ENCODE assay signal across 10 cellular contexts in the genomic region with DNA sequence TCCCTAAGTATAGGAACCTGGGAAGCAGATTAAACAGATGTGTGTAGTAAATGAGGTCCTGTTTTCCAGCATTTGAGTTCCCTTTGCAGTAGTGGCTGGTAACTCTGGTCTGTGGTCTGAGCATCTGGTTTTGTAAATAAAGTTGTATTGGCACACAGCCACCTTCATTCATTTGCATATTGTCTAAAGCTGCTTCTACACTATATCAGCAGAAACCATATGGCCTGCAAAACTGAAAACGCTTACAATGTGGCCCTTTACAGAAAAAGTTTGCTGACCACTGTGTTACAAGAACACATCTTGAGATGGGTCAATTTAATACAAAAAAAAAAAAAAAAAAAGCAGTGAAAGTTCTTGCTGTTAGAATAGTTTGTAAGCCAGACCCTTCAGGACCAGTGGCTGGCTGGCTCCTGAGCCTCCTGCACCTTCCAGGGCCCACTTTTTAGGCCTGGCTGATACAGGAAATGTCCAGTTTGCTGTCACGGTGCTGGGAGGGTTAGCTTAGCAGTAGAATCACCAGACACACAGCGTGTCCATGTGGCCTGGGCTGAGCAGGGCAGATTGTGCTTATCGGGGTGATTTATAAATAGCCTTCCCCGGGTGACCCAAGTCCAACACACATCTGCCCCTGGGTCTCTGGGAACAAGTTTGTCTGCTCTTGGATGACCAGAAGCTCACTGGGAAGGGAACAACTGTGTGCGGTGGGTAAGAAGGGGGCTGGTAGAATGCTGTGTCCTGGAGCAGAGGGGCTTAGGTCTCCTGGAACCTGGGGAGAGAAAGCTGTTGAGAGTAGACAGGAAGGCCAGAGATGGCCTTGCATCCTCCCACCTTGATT. TPM values are rescaled to one million over a fixed set of nuclear protein-coding genes. Genes with fewer than 3 reads are reported as not detected.
DNase-seq lines count a peak whose midpoint lies in the region; ATAC-seq and TF ChIP-seq lines count a peak whose summit lies in the region.
"Had no signal": no experiment of that assay in that cellular context is flagged by ENCODE, and none has a peak within 500 bp of the region (broad histone marks: within the 10 kb centered on the region; RNA-seq: fewer than 3 reads in every experiment).

No MANE protein-coding gene starts in this region.

- DNase-seq in HFF-Myc (ENCODE audit: extremely low read depth, low read depth) = peak; percentile 89
- peak; percentile 92 for DNase-seq in NAMALWA (ENCODE audit: low spot score)
- DNase-seq in left ventricle myocardium superior = peak; percentile 72
- no peak for DNase-seq in chondrocyte (ENCODE audit: low spot score)
- no peak for DNase-seq in stimulated activated effector memory CD8-positive, alpha-beta T cell treated with anti-CD3 and anti-CD28 coated beads, Interleukin-12 subunit alpha, Interleukin-12 subunit beta, amount 100 ng/mL, for 72 hours (ENCODE audit: low spot score in 2 of 2)
- DNase-seq in transverse colon = no peak
- DNase-seq in tibial nerve (ENCODE audit: low spot score in 2 of 2) = no peak

- in situ Hi-C loops in transverse colon (cut with MboI; ENCODE audit: low pct_ligation_motif_present in 1 of 4, low pct_unique_long_range_greater_than_20kb in 1 of 4, low sequenced_read_pairs in 3 of 4) = no loop called here

- H3K9me3 ChIP-seq in transverse colon = no peaks in the 10 kb centered on the region
- no peaks in the 10 kb centered on the region for H3K9me3 ChIP-seq in tibial nerve
- H3K9me3 ChIP-seq: neutrophil had no signal

- TF ChIP-seq POLR2A in transverse colon (IDR thresholded peaks at IDR 0.05) (no peak), tibial nerve (IDR thresholded peaks at IDR 0.05) (no peak)

- H3K4me1 ChIP-seq in transverse colon (peaks cover 0 to 6% (median 0%) of the 10 kb centered on the region in 4 donors), tibial nerve (peaks cover 0 to 17% (median 3%) of the 10 kb centered on the region in 4 donors)

- no peak overlapping the region for H3K27ac Mint-ChIP-seq in chondrocyte (ENCODE audit: unreplicated experiment)
- H3K27ac Mint-ChIP-seq in stimulated activated effector memory CD8-positive, alpha-beta T cell treated with anti-CD3 and anti-CD28 coated beads, Interleukin-12 subunit alpha, Interleukin-12 subunit beta, amount 100 ng/mL, for 72 hours = no peak overlapping the region
- H3K27ac Mint-ChIP-seq: stimulated activated naive CD8-positive, alpha-beta T cell treated with anti-CD3 and anti-CD28 coated beads, Interleukin-15, Interleukin-2, amounts not matched to agents 100 ng/mL and 50 ng/mL, for 24 hours had no signal

- H3K4me1 Mint-ChIP-seq in chondrocyte (ENCODE audit: low read depth) = peaks cover 15% of the 10 kb centered on the region
- H3K4me1 Mint-ChIP-seq in stimulated activated effector memory CD8-positive, alpha-beta T cell treated with anti-CD3 and anti-CD28 coated beads, Interleukin-12 subunit alpha, Interleukin-12 subunit beta, amount 100 ng/mL, for 72 hours = peaks cover 14% of the 10 kb centered on the region

- H3K36me3 ChIP-seq in transverse colon (no peaks in the 10 kb centered on the region), tibial nerve (no peaks in the 10 kb centered on the region)
- H3K36me3 ChIP-seq: neutrophil had no signal

- H3K27me3 Mint-ChIP-seq in chondrocyte (ENCODE audit: low read depth) = peaks cover 21% of the 10 kb centered on the region
- H3K27me3 Mint-ChIP-seq: stimulated activated naive CD8-positive, alpha-beta T cell treated with anti-CD3 and anti-CD28 coated beads, Interleukin-15, Interleukin-2, amounts not matched to agents 100 ng/mL and 50 ng/mL, for 24 hours had no signal

- no peaks in the 10 kb centered on the region for H3K36me3 Mint-ChIP-seq in chondrocyte (ENCODE audit: low read depth)
- no peaks in the 10 kb centered on the region for H3K36me3 Mint-ChIP-seq in stimulated activated effector memory CD8-positive, alpha-beta T cell treated with anti-CD3 and anti-CD28 coated beads, Interleukin-12 subunit alpha, Interleukin-12 subunit beta, amount 100 ng/mL, for 72 hours

- no peak for TF ChIP-seq CTCF in HFF-Myc (IDR thresholded peaks at IDR 0.05; ENCODE audit: low read depth, low read length, missing control alignments)
- no peak for TF ChIP-seq CTCF in chondrocyte (IDR thresholded peaks at IDR 0.05)
- no peak for TF ChIP-seq CTCF in transverse colon (IDR thresholded peaks at IDR 0.05)
- no peak for TF ChIP-seq CTCF in tibial nerve (IDR thresholded peaks at IDR 0.05)

- ATAC-seq in GM18517 (IDR thresholded peaks at IDR 0.05; ENCODE audit: unreplicated experiment) (peak; percentile 70), left ventricle myocardium superior (peak; percentile 72)
- no peak for ATAC-seq in stimulated activated effector memory CD8-positive, alpha-beta T cell treated with anti-CD3 and anti-CD28 coated beads, Interleukin-12 subunit alpha, Interleukin-12 subunit beta, amount 100 ng/mL, for 72 hours

- H3K9me3 Mint-ChIP-seq in chondrocyte (ENCODE audit: low read depth) = no peaks in the 10 kb centered on the region
- no peaks in the 10 kb centered on the region for H3K9me3 Mint-ChIP-seq in stimulated activated effector memory CD8-positive, alpha-beta T cell treated with anti-CD3 and anti-CD28 coated beads, Interleukin-12 subunit alpha, Interleukin-12 subunit beta, amount 100 ng/mL, for 72 hours
- H3K9me3 Mint-ChIP-seq: stimulated activated naive CD8-positive, alpha-beta T cell treated with anti-CD3 and anti-CD28 coated beads, Interleukin-15, Interleukin-2, amounts not matched to agents 100 ng/mL and 50 ng/mL, for 24 hours had no signal

- H3K4me3 Mint-ChIP-seq in chondrocyte (ENCODE audit: unreplicated experiment) = no peak overlapping the region
- H3K4me3 Mint-ChIP-seq in stimulated activated effector memory CD8-positive, alpha-beta T cell treated with anti-CD3 and anti-CD28 coated beads, Interleukin-12 subunit alpha, Interleukin-12 subunit beta, amount 100 ng/mL, for 72 hours = no peak overlapping the region
- H3K4me3 Mint-ChIP-seq: stimulated activated naive CD8-positive, alpha-beta T cell treated with anti-CD3 and anti-CD28 coated beads, Interleukin-15, Interleukin-2, amounts not matched to agents 100 ng/mL and 50 ng/mL, for 24 hours had no signal

- H3K27me3 ChIP-seq in transverse colon = no peaks in the 10 kb centered on the region
- H3K27me3 ChIP-seq in tibial nerve = no peaks in the 10 kb centered on the region

- H3K4me3 ChIP-seq in HFF-Myc (replicated peaks; ENCODE audit: low read depth, low read length) = no peak overlapping the region
- no peak overlapping the region for H3K4me3 ChIP-seq in transverse colon
- H3K4me3 ChIP-seq in tibial nerve = no peak overlapping the region

- TF ChIP-seq EP300 in transverse colon (IDR thresholded peaks at IDR 0.05; ENCODE audit: low read depth) = no peak
- TF ChIP-seq EP300 in tibial nerve (IDR thresholded peaks at IDR 0.05) = no peak

- intact Hi-C loops in left ventricle myocardium superior (cut with micrococcal nuclease) = no loop called here
- intact Hi-C loops in transverse colon (cut with DNase I; ENCODE audit: low total_unique reads) = no loop called here

- WGBS in transverse colon (ENCODE audit: low coverage in 1 of 2), 2 donors = 66 to 96% methylated on average over 2 to 6 of the region's 6 CpGs
- WGBS in tibial nerve, 2 donors = 60 to 65% methylated on average over 6 of the region's 6 CpGs

- H3K27ac ChIP-seq in transverse colon = no peak overlapping the region
- H3K27ac ChIP-seq in tibial nerve = no peak overlapping the region
- H3K27ac ChIP-seq: neutrophil had no signal

RNA-seq across cellular contexts. Expression of a gene that starts 1.4 kb away (rescaled TPM):
- total RNA-seq in left ventricle myocardium superior = 126 TPM
- not detected in 3 replicates for total RNA-seq in chondrocyte
- under 1 TPM in 1 of 4 donors, not detected in 3; under 0.01 TPM for total RNA-seq in transverse colon
- under 1 TPM in 1 of 4 donors, not detected in 3; 0.22 TPM for total RNA-seq in tibial nerve

Comparison
In these comparisons a context has a peak if more than half of its experiments do, and no peak if none do; other contexts are left out.
1. DNase-seq: peak in HFF-Myc (single experiment), NAMALWA (single experiment) and left ventricle myocardium superior (single experiment); none in chondrocyte (single experiment), stimulated activated effector memory CD8-positive, alpha-beta T cell treated with anti-CD3 and anti-CD28 coated beads, Interleukin-12 subunit alpha, Interleukin-12 subunit beta, amount 100 ng/mL, for 72 hours (0 of 2), transverse colon (single experiment) and tibial nerve (0 of 2).
2. RNA of a gene that starts 1.4 kb away (total RNA-seq): 126 TPM in left ventricle myocardium superior (single experiment); not detected in chondrocyte, under 0.01 TPM in transverse colon and 0.22 TPM in tibial nerve; every median in the first group is over 100 times any median in the second.